Comparison of ENCODE assay signal across 24 cellular contexts in the genomic region with DNA sequence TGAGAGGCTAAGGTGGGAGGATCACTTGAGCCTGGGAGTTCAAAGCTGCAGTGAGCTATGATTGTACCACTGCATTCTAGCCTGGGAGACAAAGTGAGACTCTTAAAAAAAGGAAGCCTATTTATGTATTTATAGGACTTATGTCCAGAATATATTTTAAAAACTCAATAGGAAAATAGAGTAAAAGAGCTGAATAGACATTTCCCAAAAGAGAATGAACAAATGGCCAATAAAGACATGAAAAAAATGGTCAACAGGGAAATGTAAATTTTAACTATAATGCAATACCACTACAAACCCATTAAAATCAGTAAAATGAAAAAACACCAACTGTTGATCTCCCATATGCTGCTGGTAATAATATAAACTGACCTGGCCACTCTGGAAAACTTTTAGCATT.
A peak's percentile ranks its signal among the peaks of the same experiment; 100 is the strongest.
DNase-seq lines count a peak whose midpoint lies in the region; ATAC-seq, FAIRE-seq and TF ChIP-seq lines count a peak whose summit lies in the region.
"Had no signal": no experiment of that assay in that cellular context is flagged by ENCODE, and none has a peak within 500 bp of the region (broad histone marks: within the 10 kb centered on the region; RNA-seq: fewer than 3 reads in every experiment).

No MANE protein-coding gene starts in this region.

- no peak overlapping the region for H3K9ac ChIP-seq in K562 (ENCODE audit: insufficient read depth in 1 of 2, low read depth in 2 of 2, low read length in 2 of 2)
- H3K9ac ChIP-seq: BLaER1 had no signal

- no peak for DNase-seq in K562 (ENCODE audit: extremely low read depth in 1 of 4, low spot score in 3 of 4)
- DNase-seq in NK-92 treated with Interleukin-12 subunit alpha and Interleukin-12 subunit beta, amount 100 ng/mL, for 24 hours (lab: John Stamatoyannopoulos, UW) = no peak
- DNase-seq: 8988T; ACHN; BE2C; C1 segment of cervical spinal cord; CD4-positive, alpha-beta memory T cell; CD4-positive, CD25-positive, alpha-beta regulatory T cell; CD8-positive, alpha-beta memory T cell; COR-L47; DMS 273 treated with DMSO at 0.1 percent for 48 hours; DMS153; DMS53; DMS79; DND-41; GF-D8 had no signal

- H3K4me3 ChIP-seq in DOHH2 (ENCODE audit: low read length) = no peak overlapping the region
- no peak overlapping the region for H3K4me3 ChIP-seq in HEK293 (ENCODE audit: low read depth, low read length)
- no peak overlapping the region for H3K4me3 ChIP-seq in K562
- H3K4me3 ChIP-seq: BLaER1 had no signal

- H3K4me2 ChIP-seq in DOHH2 (ENCODE audit: low read length) (peak overlapping the region; percentile 33; the same call in 1 of the 2 replicates), K562 (ENCODE audit: insufficient read depth, low read length) (no peak overlapping the region)
- H3K4me2 ChIP-seq: BLaER1 had no signal

- H3K36me3 ChIP-seq in DOHH2 (ENCODE audit: control insufficient read depth, low read length) (peaks cover 95% of the 10 kb centered on the region), HEK293 (ENCODE audit: control insufficient read depth in 2 of 2, insufficient read depth in 1 of 2, low read length in 2 of 2) (peaks cover 64 to 99% of the 10 kb centered on the region in 2 experiments), K562 (ENCODE audit: control insufficient read depth, insufficient read depth, low read length) (peaks cover 95% of the 10 kb centered on the region)

- H3F3A ChIP-seq in DOHH2 (ENCODE audit: control insufficient read depth, insufficient read depth) = no peaks in the 10 kb centered on the region

- H3K27ac ChIP-seq in DOHH2 (ENCODE audit: low read depth, low read length) (no peak overlapping the region), HEK293 (ENCODE audit: extremely low read depth, low read depth, low read length) (no peak overlapping the region), K562 (ENCODE audit: extremely low read depth, low read depth, low read length) (no peak overlapping the region)
- H3K27ac ChIP-seq: BLaER1 had no signal

- no peak for TF ChIP-seq EP300 in K562 (IDR thresholded peaks at IDR 0.05; ENCODE audit: low read length)

- in situ Hi-C loops in K562 (cut with MboI) = no loop called here

- no peak for TF ChIP-seq RAD21 in K562 (CRISPR knock-in tag; conservative IDR thresholded peaks at IDR 0.05 in 1 of 2, IDR thresholded peaks at IDR 0.05 in 1 of 2)

- H3K4me1 ChIP-seq in DOHH2 (ENCODE audit: control insufficient read depth, low read length) (peaks cover 30% of the 10 kb centered on the region), HEK293 (ENCODE audit: control insufficient read depth, insufficient read depth, low read length) (no peaks in the 10 kb centered on the region), K562 (replicated peaks in 1 of 2; ENCODE audit: control insufficient read depth in 2 of 2, insufficient read depth in 2 of 2, low read length in 2 of 2) (no peaks in the 10 kb centered on the region)
- H3K4me1 ChIP-seq: BE2C, BLaER1 had no signal

- ATAC-seq in K562 = no peak
- no peak for ATAC-seq in HG02870 (IDR thresholded peaks at IDR 0.05; ENCODE audit: unreplicated experiment)

- H3K79me2 ChIP-seq in DOHH2 (ENCODE audit: control insufficient read depth, low read length) = peaks cover 3% of the 10 kb centered on the region; the same call in 1 of the 2 replicates
- no peaks in the 10 kb centered on the region; the same call in 2 of the 3 replicates for H3K79me2 ChIP-seq in K562 (ENCODE audit: control insufficient read depth, insufficient read depth, low read length)

- H3K9me1 ChIP-seq in K562 (ENCODE audit: control insufficient read depth, insufficient read depth, low read length) = no peaks in the 10 kb centered on the region

- H4K20me1 ChIP-seq in DOHH2 (ENCODE audit: control insufficient read depth, insufficient read depth, low read depth, low read length) (no peaks in the 10 kb centered on the region), K562 (replicated peaks; ENCODE audit: control insufficient read depth, insufficient read depth, low read length) (no peaks in the 10 kb centered on the region)

- H3K27me3 ChIP-seq in DOHH2 (ENCODE audit: control insufficient read depth, low read length) (no peaks in the 10 kb centered on the region), K562 (ENCODE audit: control insufficient read depth in 2 of 2, insufficient read depth in 2 of 2, low read length in 2 of 2) (no peaks in the 10 kb centered on the region)
- H3K27me3 ChIP-seq: BE2C had no signal

- no peaks in the 10 kb centered on the region for H3K9me2 ChIP-seq in DOHH2 (replicated peaks; ENCODE audit: control insufficient read depth, low read length)

- CTCF ChIA-PET in HEK293 (lab: Yijun Ruan, JAX) (interaction anchor here (0.6 to 0.8 kb wide), 2 partner anchors 12 to 89 kb away, joined by 4 to 5 read pairs; no protein-coding TSS in a partner anchor), K562 (lab: Yijun Ruan, JAX; ENCODE audit: low intra/inter-chr PET ratio) (no interaction called here)

- POLR2A ChIA-PET in HEK293 (lab: Yijun Ruan, JAX) = no interaction called here
- POLR2A ChIA-PET in K562 (lab: Yijun Ruan, JAX) = interaction anchor here (0.8 kb wide), 1 partner anchor 255 kb away, joined by 3 read pairs; no protein-coding TSS in a partner anchor

- BruUV-seq in K562 (replicated peaks; lab: Mats Ljungman, UMichigan) = no TSS peak

- no peak for FAIRE-seq in K562 (lab: Jason Lieb, UNC)
- FAIRE-seq: A204.1, G401.6, GM12891, GM19239 had no signal

- H2AFZ ChIP-seq in K562 (ENCODE audit: low read depth, low read length) = no peak overlapping the region

- intact Hi-C loops in K562 (cut with micrococcal nuclease) = no loop called here

- TF ChIP-seq CTCF in DOHH2 (IDR thresholded peaks at IDR 0.05; ENCODE audit: low read depth, low read length, poor library complexity, severe bottlenecking) = no peak
- TF ChIP-seq CTCF in HEK293 (tag by site-specific recombination; IDR thresholded peaks at IDR 0.05) = no peak
- no peak for TF ChIP-seq CTCF in K562 (IDR thresholded peaks at IDR 0.05 in 2 of 3, conservative IDR thresholded peaks at IDR 0.05 in 1 of 3; ENCODE audit: insufficient read depth in 2 of 3, low read depth in 1 of 3, low read length in 3 of 3)

- H3K9me3 ChIP-seq in DOHH2 (ENCODE audit: control insufficient read depth, insufficient read depth, low read length) (no peaks in the 10 kb centered on the region), HEK293 (ENCODE audit: control insufficient read depth, insufficient read depth, low read depth, low read length) (no peaks in the 10 kb centered on the region), K562 (replicated peaks; ENCODE audit: control insufficient read depth, insufficient read depth, low read depth, low read length) (no peaks in the 10 kb centered on the region)
- H3K9me3 ChIP-seq: BE2C, BLaER1 had no signal

- TF ChIP-seq POLR2A in K562 (conservative IDR thresholded peaks at IDR 0.05) = no peak

TF ChIP-seq in HEK293, 187 proteins besides CTCF, POLR2A, EP300 and RAD21:
- 0 out of 2 replicates have a peak, but pooled peaks have one; percentile 22 for TF ChIP-seq SCRT2 (tag by site-specific recombination; IDR thresholded peaks at IDR 0.05)
- no peak for TF ChIP-seq ZNF561 (tag by site-specific recombination; IDR thresholded peaks at IDR 0.05; ENCODE audit: borderline replicate concordance)
TF ChIP-seq in HEK293: peak in this region for 1.

TF ChIP-seq in K562, 482 proteins besides CTCF, POLR2A, EP300 and RAD21:
- TF ChIP-seq PKNOX1 (IDR thresholded peaks at IDR 0.05) (no peak), NFRKB (IDR thresholded peaks at IDR 0.05; ENCODE audit: low read depth) (no peak), KHSRP (IDR thresholded peaks at IDR 0.05) (no peak), RBM25 (IDR thresholded peaks at IDR 0.05; ENCODE audit: low read depth, low read length, severe bottlenecking) (no peak), ETV5 (CRISPR knock-in tag; IDR thresholded peaks at IDR 0.05; ENCODE audit: low read depth) (no peak), CBX3 (IDR thresholded peaks at IDR 0.05; ENCODE audit: borderline replicate concordance in 1 of 2, low read length in 2 of 2) (no peak), CTBP1 (IDR thresholded peaks at IDR 0.05; ENCODE audit: borderline replicate concordance) (no peak), ZNF316 (IDR thresholded peaks at IDR 0.05) (peak; percentile 67), XRCC3 (IDR thresholded peaks at IDR 0.05) (no peak), ASH1L (IDR thresholded peaks at IDR 0.05; ENCODE audit: borderline replicate concordance, low read depth, partially characterized antibody) (no peak), MAFG (tag; conservative IDR thresholded peaks at IDR 0.05) (no peak), C11orf30 (IDR thresholded peaks at IDR 0.05; ENCODE audit: low read depth) (peak; percentile 48; the same call in 1 of the 2 replicates), ZNF77 (CRISPR knock-in tag; IDR thresholded peaks at IDR 0.05) (no peak), SREBF2 (CRISPR knock-in tag; IDR thresholded peaks at IDR 0.05) (no peak), PURB (CRISPR knock-in tag; IDR thresholded peaks at IDR 0.05; ENCODE audit: low read depth) (no peak), FOXM1 (IDR thresholded peaks at IDR 0.05; ENCODE audit: low read depth) (no peak), FOXM1 (CRISPR knock-in tag; IDR thresholded peaks at IDR 0.05; ENCODE audit: low read depth) (no peak), ZC3H4 (CRISPR knock-in tag; IDR thresholded peaks at IDR 0.05; ENCODE audit: borderline replicate concordance) (no peak)
